In genomic region chr2:39119732-39120520, GRCh38 we compare ENCODE assay signal across 8 cellular contexts. TPM values are rescaled to one million over a fixed set of nuclear protein-coding genes. Genes with fewer than 3 reads are reported as not detected.
DNase-seq lines count a peak whose midpoint lies in the region; ATAC-seq, FAIRE-seq and TF ChIP-seq lines count a peak whose summit lies in the region.

No MANE protein-coding gene starts in this region.

- peaks cover 65% of the 10 kb centered on the region for H3K4me1 Mint-ChIP-seq in activated CD4-positive, alpha-beta memory T cell treated with anti-CD3 and anti-CD28 coated beads, Interleukin-2, amount 10 ng/mL, durations not matched to agents 7 days and 5 days

- POLR2A ChIA-PET in activated CD4-positive, alpha-beta memory T cell treated with anti-CD3 and anti-CD28 coated beads, Interleukin-2, amount 10 ng/mL, durations not matched to agents 7 days and 5 days (lab: Charles Lee): interaction anchor here (0.7 to 17.0 kb wide), 31 partner anchors 7 to 518 kb away, joined by 3 to 770 read pairs (median 4); partner anchors contain the start of gene SRSF7

- DNase-seq in 8988T: peak; percentile 47
- peak; percentile 53 for DNase-seq in GM12892 (ENCODE audit: insufficient read length)
- DNase-seq in NCI-H2171 (lab: John Stamatoyannopoulos, UW): peak; percentile 16
- peak; percentile 68 for DNase-seq in activated CD4-positive, alpha-beta memory T cell treated with anti-CD3 and anti-CD28 coated beads, Interleukin-2, amount 10 ng/mL, durations not matched to agents 7 days and 5 days
- DNase-seq in effector CD8-positive, alpha-beta T cell (lab: John Stamatoyannopoulos, UW): peak; percentile 16
- DNase-seq in lung microvascular endothelial cell (ENCODE audit: low read depth in 2 of 2): peak; percentile 57 to 64
- DNase-seq in stimulated activated CD8-positive, alpha-beta memory T cell treated with anti-CD3 and anti-CD28 coated beads, Interleukin-15, amount 100 ng/mL, for 48 hours (ENCODE audit: low read depth in 2 of 2): peak; percentile 41 to 52

- no peaks in the 10 kb centered on the region for H3K27me3 Mint-ChIP-seq in activated CD4-positive, alpha-beta memory T cell treated with anti-CD3 and anti-CD28 coated beads, Interleukin-2, amount 10 ng/mL, durations not matched to agents 7 days and 5 days

- no peaks in the 10 kb centered on the region for H3K9me3 Mint-ChIP-seq in activated CD4-positive, alpha-beta memory T cell treated with anti-CD3 and anti-CD28 coated beads, Interleukin-2, amount 10 ng/mL, durations not matched to agents 7 days and 5 days

- CTCF ChIA-PET in activated CD4-positive, alpha-beta memory T cell treated with anti-CD3 and anti-CD28 coated beads, Interleukin-2, amount 10 ng/mL, durations not matched to agents 7 days and 5 days (lab: Charles Lee): interaction anchor here (0.7 to 6.3 kb wide), 18 partner anchors 9 to 112 kb away, joined by 3 to 134 read pairs (median 4); no protein-coding TSS in a partner anchor

- H3K4me3 Mint-ChIP-seq in activated CD4-positive, alpha-beta memory T cell treated with anti-CD3 and anti-CD28 coated beads, Interleukin-2, amount 10 ng/mL, durations not matched to agents 7 days and 5 days: peak overlapping the region; percentile 85

- FAIRE-seq in GM12892 (lab: Jason Lieb, UNC): peak; percentile 78

- H3K27ac Mint-ChIP-seq in activated CD4-positive, alpha-beta memory T cell treated with anti-CD3 and anti-CD28 coated beads, Interleukin-2, amount 10 ng/mL, durations not matched to agents 7 days and 5 days: peak overlapping the region; percentile 95

- ATAC-seq in HG02884 (IDR thresholded peaks at IDR 0.05; ENCODE audit: unreplicated experiment): peak; percentile 32

- no peak for TF ChIP-seq POLR2A in GM12892 (IDR thresholded peaks at IDR 0.05; ENCODE audit: low read depth, low read length)

- H3K36me3 Mint-ChIP-seq in activated CD4-positive, alpha-beta memory T cell treated with anti-CD3 and anti-CD28 coated beads, Interleukin-2, amount 10 ng/mL, durations not matched to agents 7 days and 5 days (ENCODE audit: low read depth): peaks cover 70% of the 10 kb centered on the region

RNA-seq across cellular contexts. Expression of gene SOS1, which starts 0.9 kb away (rescaled TPM):
- polyA plus RNA-seq in GM12892 (2012; ENCODE audit: missing spikeins): 10.5 TPM
- 100 to 1,000 TPM; 229 to 254 TPM for total RNA-seq in activated CD4-positive, alpha-beta memory T cell treated with anti-CD3 and anti-CD28 coated beads, Interleukin-2, amount 10 ng/mL, durations not matched to agents 7 days and 5 days
- 5.9 and 7.3 TPM in 2 replicates for total RNA-seq in lung microvascular endothelial cell

Comparison
In these comparisons a context has a peak if more than half of its experiments do, and no peak if none do; other contexts are left out.
1. Peak in every context shown above with its lines: DNase-seq and ATAC-seq.
2. DNase-seq: peak in every context shown above with its lines; median percentile 68 in activated CD4-positive, alpha-beta memory T cell treated with anti-CD3 and anti-CD28 coated beads, Interleukin-2, amount 10 ng/mL, durations not matched to agents 7 days and 5 days; 60 in lung microvascular endothelial cell; 53 in GM12892; 47 in 8988T; 46 in stimulated activated CD8-positive, alpha-beta memory T cell treated with anti-CD3 and anti-CD28 coated beads, Interleukin-15, amount 100 ng/mL, for 48 hours; 16 in NCI-H2171; 16 in effector CD8-positive, alpha-beta T cell.
3. RNA of gene SOS1, which starts 0.9 kb away (total RNA-seq): 229 to 254 TPM in activated CD4-positive, alpha-beta memory T cell treated with anti-CD3 and anti-CD28 coated beads, Interleukin-2, amount 10 ng/mL, durations not matched to agents 7 days and 5 days; 5.9 to 7.3 TPM in lung microvascular endothelial cell; every median in the first group is over 10 times any median in the second.